In the genomic region with DNA sequence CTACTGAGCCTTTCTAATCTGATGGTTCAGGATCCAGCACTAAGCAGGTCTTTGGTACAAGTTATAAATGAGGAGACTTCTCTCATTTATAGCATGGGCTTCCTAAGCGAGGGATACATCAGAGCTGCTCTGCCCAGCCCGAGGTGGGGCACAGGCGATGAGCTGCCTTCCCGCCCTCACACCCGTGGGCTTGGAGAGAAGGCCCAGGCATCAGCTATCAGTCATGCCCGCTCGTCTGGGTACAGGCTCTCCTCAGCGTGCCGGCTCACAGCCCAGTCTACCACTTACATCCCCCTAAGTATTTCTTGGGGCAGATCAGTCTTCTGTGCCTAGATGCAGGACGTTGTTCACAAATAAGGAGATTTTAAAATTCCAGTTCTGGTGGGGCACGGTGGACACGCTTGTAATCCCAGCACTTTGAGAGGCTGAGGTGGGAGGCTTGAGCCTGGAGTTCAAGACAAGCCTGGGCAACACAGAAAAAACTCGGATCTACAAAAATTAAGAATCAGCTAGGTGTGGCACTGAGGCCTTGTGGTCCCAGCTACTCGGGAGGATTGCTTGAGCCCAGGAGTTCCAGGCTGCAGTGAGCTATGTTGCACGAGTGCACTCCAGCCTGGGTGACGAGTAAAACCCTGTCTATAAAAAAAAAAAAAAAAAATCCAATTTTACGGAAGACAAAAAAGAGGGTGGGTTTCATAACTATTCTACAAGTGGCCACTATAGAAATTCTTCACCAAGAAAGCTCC, we compare ENCODE assay signal across 17 cellular contexts. TPM values are rescaled to one million over a fixed set of nuclear protein-coding genes. Genes with fewer than 3 reads are reported as not detected.
A peak's percentile ranks its signal among the peaks of the same experiment; 100 is the strongest.
DNase-seq lines count a peak whose midpoint lies in the region; ATAC-seq and TF ChIP-seq lines count a peak whose summit lies in the region.
"Had no signal": no experiment of that assay in that cellular context is flagged by ENCODE, and none has a peak within 500 bp of the region (broad histone marks: within the 10 kb centered on the region; RNA-seq: fewer than 3 reads in every experiment).

No MANE protein-coding gene starts in this region.

- no peaks in the 10 kb centered on the region for H3K9me3 Mint-ChIP-seq in activated CD4-positive, alpha-beta T cell treated with anti-CD3 and anti-CD28 coated beads for 36 hours (ENCODE audit: low read depth)
- no peaks in the 10 kb centered on the region for H3K9me3 Mint-ChIP-seq in immature natural killer cell
- no peaks in the 10 kb centered on the region for H3K9me3 Mint-ChIP-seq in stimulated activated effector memory CD8-positive, alpha-beta T cell treated with anti-CD3 and anti-CD28 coated beads, Interleukin-12 subunit alpha, Interleukin-12 subunit beta, amount 100 ng/mL, for 72 hours
- H3K9me3 Mint-ChIP-seq: nephron progenitor cell had no signal

- H3K27me3 Mint-ChIP-seq in activated CD4-positive, alpha-beta T cell treated with anti-CD3 and anti-CD28 coated beads for 36 hours = no peaks in the 10 kb centered on the region
- H3K27me3 Mint-ChIP-seq in immature natural killer cell (ENCODE audit: low read depth in 3 of 3) = peaks cover 2 to 5% (median 2%) of the 10 kb centered on the region in 3 donors

- no peak overlapping the region for H2AFZ ChIP-seq in SU-DHL-6 (ENCODE audit: low read depth, low read length, severe bottlenecking)
- H2AFZ ChIP-seq: GM23248 had no signal

- no peak overlapping the region for H3K4me3 ChIP-seq in SU-DHL-6 (ENCODE audit: insufficient read depth, low read length, poor library complexity, severe bottlenecking)
- H3K4me3 ChIP-seq: gastrocnemius medialis, GM23248, thoracic aorta had no signal

- peak overlapping the region; percentile 17 for H3K27ac Mint-ChIP-seq in activated CD4-positive, alpha-beta T cell treated with anti-CD3 and anti-CD28 coated beads for 36 hours
- peak overlapping the region; percentile 31 to 94 (median 78) for H3K27ac Mint-ChIP-seq in immature natural killer cell
- H3K27ac Mint-ChIP-seq in stimulated activated effector memory CD8-positive, alpha-beta T cell treated with anti-CD3 and anti-CD28 coated beads, Interleukin-12 subunit alpha, Interleukin-12 subunit beta, amount 100 ng/mL, for 72 hours = peak overlapping the region; percentile 75

- peaks cover 84% of the 10 kb centered on the region for H3K79me2 ChIP-seq in SU-DHL-6 (ENCODE audit: insufficient read depth, low read length)

- no peak overlapping the region for H3K4me3 Mint-ChIP-seq in activated CD4-positive, alpha-beta T cell treated with anti-CD3 and anti-CD28 coated beads for 36 hours
- H3K4me3 Mint-ChIP-seq in immature natural killer cell = peak overlapping the region in 2 of 5 donors; percentile 1 to 21
- H3K4me3 Mint-ChIP-seq in stimulated activated effector memory CD8-positive, alpha-beta T cell treated with anti-CD3 and anti-CD28 coated beads, Interleukin-12 subunit alpha, Interleukin-12 subunit beta, amount 100 ng/mL, for 72 hours = no peak overlapping the region
- H3K4me3 Mint-ChIP-seq: nephron progenitor cell had no signal

- H3K9me3 ChIP-seq in SU-DHL-6 (ENCODE audit: insufficient read depth, low read length) = no peaks in the 10 kb centered on the region
- H3K9me3 ChIP-seq: gastrocnemius medialis, thoracic aorta had no signal

- H3K4me2 ChIP-seq in SU-DHL-6 (ENCODE audit: low read depth, low read length, poor library complexity, severe bottlenecking) = no peak overlapping the region

- POLR2A ChIA-PET in activated CD4-positive, alpha-beta T cell treated with anti-CD3 and anti-CD28 coated beads for 36 hours (lab: Charles Lee) = interaction anchor here (0.5 to 0.6 kb wide), 3 partner anchors 11 to 56 kb away, joined by 4 to 6 read pairs (median 5); no protein-coding TSS in a partner anchor

- no peak for ATAC-seq in activated CD4-positive, alpha-beta T cell treated with anti-CD3 and anti-CD28 coated beads for 36 hours
- ATAC-seq in stimulated activated effector memory CD8-positive, alpha-beta T cell treated with anti-CD3 and anti-CD28 coated beads, Interleukin-12 subunit alpha, Interleukin-12 subunit beta, amount 100 ng/mL, for 72 hours = no peak
- no peak for ATAC-seq in HG03097 (IDR thresholded peaks at IDR 0.05; ENCODE audit: low FRiP score, unreplicated experiment)
- ATAC-seq: gastrocnemius medialis had no signal

- no peaks in the 10 kb centered on the region for H3K27me3 ChIP-seq in SU-DHL-6 (ENCODE audit: low read length)
- H3K27me3 ChIP-seq: gastrocnemius medialis had no signal

- intact Hi-C loops in activated CD4-positive, alpha-beta T cell treated with anti-CD3 and anti-CD28 coated beads for 36 hours (cut with DNase I, micrococcal nuclease) = no loop called here

- TF ChIP-seq CTCF in SU-DHL-6 (IDR thresholded peaks at IDR 0.05; ENCODE audit: insufficient read depth, low read length, poor library complexity, severe bottlenecking) = no peak

- peak overlapping the region; percentile 56; the same call in 1 of the 2 replicates for H3K27ac ChIP-seq in SU-DHL-6 (ENCODE audit: low read depth, low read length)
- H3K27ac ChIP-seq: 22Rv1, gastrocnemius medialis, GM23248, thoracic aorta had no signal

- no peak for DNase-seq in activated CD4-positive, alpha-beta T cell treated with anti-CD3 and anti-CD28 coated beads for 36 hours
- DNase-seq in activated CD4-positive, alpha-beta T cell treated with anti-CD3 and anti-CD28 coated beads for 48 hours = no peak
- DNase-seq in immature natural killer cell (no peak), epidermal melanocyte (ENCODE audit: insufficient read length, low spot score) (no peak), cerebellar nuclear complex (lab: John Stamatoyannopoulos, UW) (no peak)
- DNase-seq in stimulated activated effector memory CD8-positive, alpha-beta T cell treated with anti-CD3 and anti-CD28 coated beads, Interleukin-12 subunit alpha, Interleukin-12 subunit beta, amount 100 ng/mL, for 72 hours (ENCODE audit: low spot score in 2 of 2) = no peak
- DNase-seq: activated naive CD4-positive, alpha-beta T cell treated with anti-CD3 and anti-CD28 coated beads, Interleukin-2, amount 50 U/mL, for 16 hours; DND-41; gastrocnemius medialis; GM23248; NCI-H1694; nephron progenitor cell; stimulated activated CD4-positive, alpha-beta T cell treated with anti-CD3 and anti-CD28 coated beads, Interleukin-1b, Interleukin-23, amount 100 ng/mL, for 48 hours had no signal

- CTCF ChIA-PET in activated CD4-positive, alpha-beta T cell treated with anti-CD3 and anti-CD28 coated beads for 36 hours (lab: Charles Lee) = interaction anchor here (0.6 to 2.2 kb wide), 6 partner anchors 7 to 166 kb away, joined by 3 to 14 read pairs (median 4); no protein-coding TSS in a partner anchor

- peaks cover 25% of the 10 kb centered on the region for H3K36me3 Mint-ChIP-seq in activated CD4-positive, alpha-beta T cell treated with anti-CD3 and anti-CD28 coated beads for 36 hours (ENCODE audit: low read depth)
- H3K36me3 Mint-ChIP-seq in immature natural killer cell = peaks cover 0 to 17% (median 3%) of the 10 kb centered on the region in 3 donors
- H3K36me3 Mint-ChIP-seq in stimulated activated effector memory CD8-positive, alpha-beta T cell treated with anti-CD3 and anti-CD28 coated beads, Interleukin-12 subunit alpha, Interleukin-12 subunit beta, amount 100 ng/mL, for 72 hours = peaks cover 57% of the 10 kb centered on the region

- H3K36me3 ChIP-seq in SU-DHL-6 (ENCODE audit: low read length) = no peaks in the 10 kb centered on the region
- H3K36me3 ChIP-seq: gastrocnemius medialis, thoracic aorta had no signal

- peaks cover 65% of the 10 kb centered on the region for H3F3A ChIP-seq in SU-DHL-6 (ENCODE audit: insufficient read depth)

- no peak overlapping the region for H3K9ac ChIP-seq in SU-DHL-6 (ENCODE audit: low read length)
- H3K9ac ChIP-seq: GM23248 had no signal

- peaks cover 75% of the 10 kb centered on the region for H3K4me1 Mint-ChIP-seq in activated CD4-positive, alpha-beta T cell treated with anti-CD3 and anti-CD28 coated beads for 36 hours
- peaks cover 84 to 92% of the 10 kb centered on the region in 2 donors for H3K4me1 Mint-ChIP-seq in immature natural killer cell
- H3K4me1 Mint-ChIP-seq in stimulated activated effector memory CD8-positive, alpha-beta T cell treated with anti-CD3 and anti-CD28 coated beads, Interleukin-12 subunit alpha, Interleukin-12 subunit beta, amount 100 ng/mL, for 72 hours = peaks cover 80% of the 10 kb centered on the region

- no peaks in the 10 kb centered on the region for H4K20me1 ChIP-seq in SU-DHL-6 (ENCODE audit: low read depth, low read length)

- no peaks in the 10 kb centered on the region for H3K9me2 ChIP-seq in SU-DHL-6 (replicated peaks; ENCODE audit: insufficient read depth, low read length)

RNA-seq across cellular contexts. Expression of a gene that starts 57.0 kb away (rescaled TPM):
- total RNA-seq in activated CD4-positive, alpha-beta T cell treated with anti-CD3 and anti-CD28 coated beads for 36 hours = 10 to 100 TPM; 73.7 to 82.8 TPM
- polyA plus RNA-seq in immature natural killer cell = 10 to 100 TPM; 19.5 to 58.2 (median 21.2) TPM
- total RNA-seq: GM23248 had no signal
- polyA plus RNA-seq: GM23248 had no signal

Comparison
In these comparisons a context has a peak if more than half of its experiments do, and no peak if none do; other contexts are left out.
1. H3K27ac Mint-ChIP-seq: peak in every context shown above with its lines; median percentile 78 in immature natural killer cell; 75 in stimulated activated effector memory CD8-positive, alpha-beta T cell treated with anti-CD3 and anti-CD28 coated beads, Interleukin-12 subunit alpha, Interleukin-12 subunit beta, amount 100 ng/mL, for 72 hours; 17 in activated CD4-positive, alpha-beta T cell treated with anti-CD3 and anti-CD28 coated beads for 36 hours.